Comparison of ENCODE assay signal across 1 cellular context in genomic region chr2:47407976-47408375, GRCh38.
TF ChIP-seq lines count a peak whose summit lies in the region.

No MANE protein-coding gene starts in this region.

TF ChIP-seq in HepG2, 621 proteins besides CTCF, POLR2A, EP300 and RAD21:
- peak; percentile 80; the same call in 1 of the 2 replicates for TF ChIP-seq ZNF431 (CRISPR knock-in tag; IDR thresholded peaks at IDR 0.05; ENCODE audit: borderline replicate concordance, low read depth)
